In the genomic region with DNA sequence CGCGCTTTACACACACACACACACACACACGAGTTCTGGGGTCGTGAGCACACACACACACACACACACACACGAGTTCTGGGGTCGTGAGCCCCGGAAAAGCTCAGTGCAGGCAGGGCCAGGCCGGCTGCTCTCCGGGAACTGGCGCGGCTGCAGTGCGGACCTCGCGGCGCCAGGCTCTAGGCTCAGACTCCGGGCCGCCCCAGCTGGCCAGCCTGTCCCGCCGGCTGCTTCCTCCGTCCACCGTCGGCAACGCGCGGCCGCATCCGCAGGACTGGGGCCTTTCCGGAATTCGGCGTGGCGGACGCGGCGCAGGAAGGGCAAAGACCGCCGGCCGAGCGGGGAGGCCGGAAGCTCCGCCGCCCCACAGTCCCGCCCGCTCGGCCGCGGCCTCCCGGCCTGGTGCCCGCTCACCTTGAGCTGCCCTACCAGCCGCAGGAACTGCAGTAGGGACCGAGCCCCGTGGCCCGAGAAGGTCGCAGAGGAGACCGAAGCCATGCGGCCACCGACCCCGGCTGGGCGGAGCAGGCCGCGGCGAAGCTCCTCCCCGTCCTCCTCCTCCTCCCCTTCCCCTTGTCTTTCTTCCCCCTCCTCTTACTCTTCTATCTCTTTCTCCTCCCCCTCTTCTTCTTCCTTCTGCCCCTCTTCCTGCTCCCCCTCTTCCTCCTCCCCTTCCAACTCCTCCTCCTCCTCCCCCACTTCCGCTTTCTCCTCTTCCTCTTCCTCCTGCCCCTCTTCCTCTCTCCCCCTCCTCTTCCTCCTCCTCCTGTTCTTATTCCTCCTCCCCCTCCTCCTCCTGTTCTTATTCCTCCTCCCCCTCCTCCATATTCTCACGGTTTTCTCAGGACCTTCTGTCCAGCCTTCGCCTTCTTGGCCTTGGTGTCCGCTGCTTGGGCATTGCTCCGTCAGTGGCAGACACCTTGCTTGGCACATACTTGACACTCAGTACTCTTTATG, we compare ENCODE assay signal across 8 cellular contexts. TPM values are rescaled to one million over a fixed set of nuclear protein-coding genes. Genes with fewer than 3 reads are reported as not detected.
DNase-seq lines count a peak whose midpoint lies in the region; ATAC-seq, FAIRE-seq and TF ChIP-seq lines count a peak whose summit lies in the region.

A gene with protein sequence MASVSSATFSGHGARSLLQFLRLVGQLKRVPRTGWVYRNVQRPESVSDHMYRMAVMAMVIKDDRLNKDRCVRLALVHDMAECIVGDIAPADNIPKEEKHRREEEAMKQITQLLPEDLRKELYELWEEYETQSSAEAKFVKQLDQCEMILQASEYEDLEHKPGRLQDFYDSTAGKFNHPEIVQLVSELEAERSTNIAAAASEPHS (minus strand): TSS at position 533 of the 957 bp plus-strand sequence. CDS start 35 bp downstream, at position 498.

- H3K4me3 Mint-ChIP-seq in activated naive CD4-positive, alpha-beta T cell treated with anti-CD3 and anti-CD28 coated beads, Interleukin-2, amount 50 U/mL, for 24 hours, result peak within 1 kb of the TSS; percentile 99

- peak; percentile 64 for FAIRE-seq in HTR-8/SVneo (lab: Jason Lieb, UNC)

- ATAC-seq in GM21381 (IDR thresholded peaks at IDR 0.05; ENCODE audit: unreplicated experiment) (peak; percentile 86), omental fat pad (ENCODE audit: low FRiP score) (peak; percentile 86), upper lobe of right lung (peak; percentile 93)

- peaks cover 21% of the 10 kb centered on the region for H3K4me1 ChIP-seq in upper lobe of right lung

- H3K27ac Mint-ChIP-seq in activated naive CD4-positive, alpha-beta T cell treated with anti-CD3 and anti-CD28 coated beads, Interleukin-2, amount 50 U/mL, for 24 hours, result peak within 1 kb of the TSS; percentile 99

- H3K27ac ChIP-seq in upper lobe of right lung, result peak within 1 kb of the TSS; percentile 86

- intact Hi-C loops in upper lobe of right lung (cut with DNase I), result no loop called here

- H3K36me3 ChIP-seq in upper lobe of right lung, result peaks cover 27% of the 10 kb centered on the region

- peak within 1 kb of the TSS; percentile 72 for H3K4me3 ChIP-seq in upper lobe of right lung

- TF ChIP-seq CTCF in omental fat pad (IDR thresholded peaks at IDR 0.05) (no peak), upper lobe of right lung (IDR thresholded peaks at IDR 0.05) (no peak)

- H3K9me3 Mint-ChIP-seq in activated naive CD4-positive, alpha-beta T cell treated with anti-CD3 and anti-CD28 coated beads, Interleukin-2, amount 50 U/mL, for 24 hours, result no peaks in the 10 kb centered on the region

- peaks cover 59% of the 10 kb centered on the region for H3K4me1 Mint-ChIP-seq in activated naive CD4-positive, alpha-beta T cell treated with anti-CD3 and anti-CD28 coated beads, Interleukin-2, amount 50 U/mL, for 24 hours

- peak; percentile 19 for DNase-seq in DMS79 (lab: John Stamatoyannopoulos, UW)
- DNase-seq in HTR-8/SVneo (ENCODE audit: insufficient read length, low spot score), result peak; percentile 55
- DNase-seq in SK-MEL-5 (ENCODE audit: low read depth, low spot score), result peak; percentile 64
- DNase-seq in glomerular endothelial cell (ENCODE audit: extremely low read depth, low read depth, low spot score), result no peak
- DNase-seq in omental fat pad (ENCODE audit: low spot score), result no peak
- DNase-seq in upper lobe of right lung, result peak; percentile 91

- in situ Hi-C loops in SK-MEL-5 (cut with HindIII; ENCODE audit: low pct_unique_long_range_greater_than_20kb, low sequenced_read_pairs), result no loop called here

- H3K9me3 ChIP-seq in upper lobe of right lung, result no peaks in the 10 kb centered on the region

- no peaks in the 10 kb centered on the region for H3K27me3 ChIP-seq in upper lobe of right lung

- no peaks in the 10 kb centered on the region for H3K27me3 Mint-ChIP-seq in activated naive CD4-positive, alpha-beta T cell treated with anti-CD3 and anti-CD28 coated beads, Interleukin-2, amount 50 U/mL, for 24 hours

- H3K36me3 Mint-ChIP-seq in activated naive CD4-positive, alpha-beta T cell treated with anti-CD3 and anti-CD28 coated beads, Interleukin-2, amount 50 U/mL, for 24 hours, result peaks cover 29% of the 10 kb centered on the region

RNA-seq across cellular contexts. Expression of the gene that starts here (rescaled TPM):
- 195 and 198 TPM in 2 replicates for total RNA-seq in SK-MEL-5 (2014; rRNA removed; shearing (Covaris generic))
- polyA plus RNA-seq in SK-MEL-5 (2015; cell fraction: cytosol; rRNA removed), result 122 and 135 TPM in 2 replicates
- 69.3 and 87.8 TPM in 2 replicates for polyA plus RNA-seq in SK-MEL-5 (2015; cell fraction: nucleus; rRNA removed)
- total RNA-seq in glomerular endothelial cell (14.9 and 20.5 TPM in 2 replicates), omental fat pad (10 to 100 TPM; 62.7 to 88.3 (median 73.1) TPM), upper lobe of right lung (51.7 TPM)

Comparison
In these comparisons a context has a peak if more than half of its experiments do, and no peak if none do; other contexts are left out.
1. DNase-seq: peak in DMS79 (single experiment), HTR-8/SVneo (single experiment), SK-MEL-5 (single experiment) and upper lobe of right lung (single experiment); none in glomerular endothelial cell (single experiment) and omental fat pad (single experiment).
2. Peak in every context shown above with its lines, with median percentiles within 50 percentile points of each other: ATAC-seq.